13 cellular contexts compared by ENCODE assay signal in the genomic region with DNA sequence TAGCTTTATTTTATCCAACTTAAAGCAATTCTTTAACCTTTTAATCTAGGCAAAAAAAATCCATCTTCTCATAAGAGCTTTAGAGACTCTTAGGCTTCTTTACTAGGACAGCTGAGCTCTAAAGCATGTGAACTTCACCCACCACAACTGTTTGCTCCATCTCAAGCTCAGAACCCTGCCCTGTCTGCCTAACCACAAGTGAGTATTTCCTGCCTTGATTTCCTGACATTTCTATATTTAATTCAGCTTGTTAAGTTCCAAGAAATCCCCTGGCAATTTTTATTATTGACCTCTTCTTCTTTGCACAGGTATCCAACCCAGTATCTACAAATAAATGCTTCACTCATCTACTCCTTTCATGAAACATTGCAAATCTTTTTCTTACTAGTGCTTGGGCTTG. TPM values are rescaled to one million over a fixed set of nuclear protein-coding genes. Genes with fewer than 3 reads are reported as not detected.
DNase-seq lines count a peak whose midpoint lies in the region; ATAC-seq and TF ChIP-seq lines count a peak whose summit lies in the region.
"Had no signal": no experiment of that assay in that cellular context is flagged by ENCODE, and none has a peak within 500 bp of the region (broad histone marks: within the 10 kb centered on the region; RNA-seq: fewer than 3 reads in every experiment).

No MANE protein-coding gene starts in this region.

- H3K36me3 Mint-ChIP-seq in T-helper 17 cell (ENCODE audit: low read depth) (peaks cover 15% of the 10 kb centered on the region), endothelial cell (ENCODE audit: low read depth, unreplicated experiment) (peaks cover 75% of the 10 kb centered on the region)

- peaks cover 0 to 2% of the 10 kb centered on the region in 2 donors for H3K27me3 ChIP-seq in right atrium auricular region

- H3K4me1 ChIP-seq in right atrium auricular region = no peaks in the 10 kb centered on the region

- H3K4me1 Mint-ChIP-seq in T-helper 17 cell (peaks cover 63% of the 10 kb centered on the region), endothelial cell (ENCODE audit: unreplicated experiment) (peaks cover 64% of the 10 kb centered on the region)

- H3K36me3 ChIP-seq in right atrium auricular region = no peaks in the 10 kb centered on the region

- no peak overlapping the region for H3K4me3 ChIP-seq in right atrium auricular region
- H3K4me3 ChIP-seq: dorsolateral prefrontal cortex had no signal

- intact Hi-C loops in cardiac septum (cut with DNase I) = no loop called here

- H3K9me3 ChIP-seq in right atrium auricular region (peaks cover 0 to 5% of the 10 kb centered on the region in 2 donors), T-helper 17 cell (ENCODE audit: control insufficient read depth, low read length, poor library complexity, severe bottlenecking) (no peaks in the 10 kb centered on the region)

- peak overlapping the region; percentile 99 for H3K27ac Mint-ChIP-seq in T-helper 17 cell
- no peak overlapping the region for H3K27ac Mint-ChIP-seq in endothelial cell (ENCODE audit: unreplicated experiment)

- peaks cover 26% of the 10 kb centered on the region for H3K9me3 Mint-ChIP-seq in endothelial cell (ENCODE audit: unreplicated experiment)

- no peaks in the 10 kb centered on the region for H3K27me3 Mint-ChIP-seq in T-helper 17 cell
- H3K27me3 Mint-ChIP-seq in endothelial cell (ENCODE audit: unreplicated experiment) = peaks cover 5% of the 10 kb centered on the region

- peak; percentile 38 for DNase-seq in right atrium auricular region (ENCODE audit: low spot score)
- no peak for DNase-seq in cardiac septum (ENCODE audit: low spot score)
- no peak for DNase-seq in T-helper 17 cell
- DNase-seq in endothelial cell (ENCODE audit: low spot score) = no peak
- no peak for DNase-seq in NCI-H82 (lab: John Stamatoyannopoulos, UW)
- no peak for DNase-seq in iPS-NIHi11 (ENCODE audit: low spot score)
- DNase-seq in HK-2 (ENCODE audit: unreplicated experiment) = no peak
- DNase-seq: C1 segment of cervical spinal cord, dorsolateral prefrontal cortex, Right ventricle myocardium superior had no signal

- ATAC-seq in T-helper 17 cell (peak; percentile 85), GM21737 (IDR thresholded peaks at IDR 0.05; ENCODE audit: unreplicated experiment) (no peak)

- no peak for TF ChIP-seq CTCF in right atrium auricular region (IDR thresholded peaks at IDR 0.05)
- no peak for TF ChIP-seq CTCF in endothelial cell (IDR thresholded peaks at IDR 0.05; ENCODE audit: unreplicated experiment)

- no peak overlapping the region for H3K27ac ChIP-seq in right atrium auricular region

- H3K4me3 Mint-ChIP-seq in T-helper 17 cell (peak overlapping the region; percentile 88), endothelial cell (ENCODE audit: unreplicated experiment) (peak overlapping the region; percentile 26)

RNA-seq across cellular contexts. Expression of gene CEACAM21, which starts 21.1 kb away (rescaled TPM):
- total RNA-seq in right atrium auricular region (1 to 10 TPM in 1 of 2 donors, not detected in 1; 1.3 TPM), cardiac septum (0.27 TPM), T-helper 17 cell (10 to 100 TPM; 40.5 to 44.4 TPM), endothelial cell (ENCODE audit: unreplicated experiment) (74.1 TPM)
- total RNA-seq: NCI-H460, osteocyte had no signal

Comparison
In these comparisons a context has a peak if more than half of its experiments do, and no peak if none do; other contexts are left out.
1. RNA of gene CEACAM21, which starts 21.1 kb away (total RNA-seq): 74.1 TPM in endothelial cell (single experiment) and 40.5 to 44.4 TPM in T-helper 17 cell; 1.3 TPM in right atrium auricular region and 0.27 TPM in cardiac septum (single experiment); every median in the first group is over 10 times any median in the second.